Comparison of ENCODE assay signal across 39 cellular contexts in the genomic region with DNA sequence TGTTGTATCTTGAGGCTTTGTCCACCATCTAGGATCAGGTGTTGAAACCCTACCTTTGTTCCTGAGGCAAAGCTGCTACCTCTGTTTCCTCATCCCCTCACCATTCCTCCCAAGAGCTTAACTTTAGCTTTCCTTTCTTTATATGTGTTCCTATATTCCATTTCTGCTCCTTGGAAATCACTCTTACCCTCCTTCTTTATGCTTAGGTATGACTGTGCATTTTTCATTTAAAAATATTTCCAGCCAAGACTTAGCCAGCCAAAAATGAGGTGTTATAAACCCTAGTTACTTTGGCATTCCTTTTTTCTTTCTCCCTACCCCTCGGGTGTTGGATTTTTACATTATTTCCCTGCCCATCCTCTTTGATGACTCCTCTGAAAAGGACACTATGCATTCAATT. TPM values are rescaled to one million over a fixed set of nuclear protein-coding genes. Genes with fewer than 3 reads are reported as not detected.
"Had no signal": no experiment of that assay in that cellular context is flagged by ENCODE, and none has a peak within 500 bp of the region (broad histone marks: within the 10 kb centered on the region; RNA-seq: fewer than 3 reads in every experiment).

No MANE protein-coding gene starts in this region.

- H3K9me3 ChIP-seq: MG63 had no signal

- DNase-seq: Karpas-422, MG63, MM.1S, MV-4-11, NCI-H1048, NCI-H1092, NCI-H1092 treated with DMSO at 0.1 percent for 48 hours, NCI-H1105, NCI-H1105 treated with DMSO at 0.1 percent for 48 hours, NCI-H1417, NCI-H1417 treated with DMSO at 0.1 percent for 48 hours, NCI-H1436, NCI-H1436 treated with DMSO at 0.1 percent for 48 hours, NCI-H146, NCI-H1694, NCI-H1694 treated with DMSO at 0.1 percent for 48 hours, NCI-H187, NCI-H187 treated with DMSO at 0.1 percent for 48 hours, NCI-H1930, NCI-H2029, NCI-H2029 treated with DMSO at 0.1 percent for 48 hours, NCI-H2081, NCI-H2081 treated with DMSO at 0.1 percent for 48 hours, NCI-H2107, NCI-H2171, NCI-H2171 treated with DMSO at 0.1 percent for 48 hours, NCI-H2227 treated with DMSO at 0.1 percent for 48 hours, NCI-H226, NCI-H345, NCI-H446, NCI-H446 treated with DMSO at 0.1 percent for 48 hours, NCI-H510A, NCI-H510A treated with DMSO at 0.1 percent for 48 hours, NCI-H524, NCI-H524 treated with DMSO at 0.1 percent for 48 hours had no signal

- H3K4me3 ChIP-seq: MG63 had no signal

- H3K36me3 ChIP-seq: MG63 had no signal

- H3K27me3 ChIP-seq: MG63 had no signal

RNA-seq across cellular contexts. Expression of a gene that starts 57.7 kb away (rescaled TPM):
- total RNA-seq: LHCN-M2, M059J, MCF 10A, NCI-H460 had no signal
